8 cellular contexts compared by ENCODE assay signal in the genomic region with DNA sequence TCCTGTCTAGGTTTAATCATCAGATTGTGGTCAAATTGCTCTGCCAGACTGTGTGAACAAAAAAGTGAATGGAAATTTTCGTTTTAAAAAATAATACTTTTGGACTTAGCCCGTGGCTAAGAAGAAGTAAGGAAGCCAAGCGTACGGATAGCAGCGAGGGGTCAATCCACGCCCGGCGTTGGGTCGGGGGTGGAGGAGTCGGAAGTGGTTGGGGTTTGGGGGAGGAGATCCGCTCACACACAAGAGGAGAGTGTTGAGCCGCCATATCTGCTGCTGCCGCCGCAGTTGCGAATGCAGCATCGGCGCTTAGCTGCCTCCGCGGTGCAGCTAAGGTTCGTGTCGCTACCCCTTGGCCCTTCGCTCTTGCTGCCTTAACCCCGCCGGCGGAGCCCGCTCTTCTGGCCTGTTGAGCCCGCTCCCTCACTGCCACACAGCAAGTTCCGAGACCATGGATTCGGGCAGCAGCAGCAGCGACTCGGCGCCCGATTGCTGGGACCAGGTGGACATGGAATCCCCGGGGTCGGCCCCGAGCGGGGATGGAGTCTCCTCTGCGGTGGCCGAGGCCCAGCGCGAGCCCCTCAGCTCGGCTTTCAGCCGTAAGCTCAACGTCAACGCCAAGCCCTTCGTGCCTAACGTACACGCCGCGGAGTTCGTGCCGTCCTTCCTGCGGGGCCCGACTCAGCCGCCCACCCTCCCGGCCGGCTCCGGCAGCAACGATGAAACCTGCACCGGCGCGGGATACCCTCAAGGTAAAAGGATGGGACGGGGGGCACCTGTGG. TPM values are rescaled to one million over a fixed set of nuclear protein-coding genes. Genes with fewer than 3 reads are reported as not detected.
DNase-seq lines count a peak whose midpoint lies in the region; ATAC-seq and TF ChIP-seq lines count a peak whose summit lies in the region.

GSPT2 (plus strand) TSS at position 264 of the 779 bp plus-strand sequence; CDS start at position 449, 185 bp downstream.

- H3K36me3 Mint-ChIP-seq in activated CD8-positive, alpha-beta T cell treated with anti-CD3 and anti-CD28 coated beads, Interleukin-2, amount 10 ng/mL, durations not matched to agents 7 days and 5 days (ENCODE audit: low read depth): peaks cover 35% of the 10 kb centered on the region
- peaks cover 5% of the 10 kb centered on the region for H3K36me3 Mint-ChIP-seq in endothelial cell (ENCODE audit: low read depth, unreplicated experiment)

- peaks cover 6% of the 10 kb centered on the region for H3K9me3 Mint-ChIP-seq in activated CD8-positive, alpha-beta T cell treated with anti-CD3 and anti-CD28 coated beads, Interleukin-2, amount 10 ng/mL, durations not matched to agents 7 days and 5 days (ENCODE audit: insufficient read depth)
- no peaks in the 10 kb centered on the region for H3K9me3 Mint-ChIP-seq in endothelial cell (ENCODE audit: unreplicated experiment)

- no peak for TF ChIP-seq CTCF in endothelial cell (IDR thresholded peaks at IDR 0.05; ENCODE audit: unreplicated experiment)

- H3K27me3 Mint-ChIP-seq in activated CD8-positive, alpha-beta T cell treated with anti-CD3 and anti-CD28 coated beads, Interleukin-2, amount 10 ng/mL, durations not matched to agents 7 days and 5 days (ENCODE audit: low read depth): no peaks in the 10 kb centered on the region
- peaks cover 2% of the 10 kb centered on the region for H3K27me3 Mint-ChIP-seq in endothelial cell (ENCODE audit: unreplicated experiment)

- POLR2A ChIA-PET in activated CD8-positive, alpha-beta T cell treated with anti-CD3 and anti-CD28 coated beads, Interleukin-2, amount 10 ng/mL, durations not matched to agents 7 days and 5 days (lab: Charles Lee): no interaction called here

- peak within 1 kb of the TSS; percentile 90 for H3K27ac Mint-ChIP-seq in activated CD8-positive, alpha-beta T cell treated with anti-CD3 and anti-CD28 coated beads, Interleukin-2, amount 10 ng/mL, durations not matched to agents 7 days and 5 days
- peak within 1 kb of the TSS; percentile 30 for H3K27ac Mint-ChIP-seq in endothelial cell (ENCODE audit: unreplicated experiment)

- peak within 1 kb of the TSS; percentile 87 for H3K4me3 Mint-ChIP-seq in activated CD8-positive, alpha-beta T cell treated with anti-CD3 and anti-CD28 coated beads, Interleukin-2, amount 10 ng/mL, durations not matched to agents 7 days and 5 days
- H3K4me3 Mint-ChIP-seq in endothelial cell (ENCODE audit: unreplicated experiment): peak within 1 kb of the TSS; percentile 95

- H3K4me1 Mint-ChIP-seq in activated CD8-positive, alpha-beta T cell treated with anti-CD3 and anti-CD28 coated beads, Interleukin-2, amount 10 ng/mL, durations not matched to agents 7 days and 5 days (ENCODE audit: low read depth): peaks cover 23% of the 10 kb centered on the region
- H3K4me1 Mint-ChIP-seq in endothelial cell (ENCODE audit: unreplicated experiment): peaks cover 19% of the 10 kb centered on the region

- DNase-seq in NCI-H2196 (lab: John Stamatoyannopoulos, UW; ENCODE audit: unreplicated experiment): peak; percentile 35
- peak; percentile 80 for DNase-seq in activated CD8-positive, alpha-beta T cell treated with anti-CD3 and anti-CD28 coated beads, Interleukin-2, amount 10 ng/mL, durations not matched to agents 7 days and 5 days
- peak; percentile 43 for DNase-seq in endothelial cell (ENCODE audit: low spot score)
- peak; percentile 6 for DNase-seq in middle frontal gyrus (ENCODE audit: extremely low spot score, low spot score)
- peak; percentile 17 to 27 for DNase-seq in stimulated activated CD8-positive, alpha-beta memory T cell treated with anti-CD3 and anti-CD28 coated beads, Interleukin-15, amount 100 ng/mL, for 4 hours (ENCODE audit: low read depth in 2 of 2)
- no peak for DNase-seq in UCSD-AML1 (lab: John Stamatoyannopoulos, UW; ENCODE audit: unreplicated experiment)

- TF ChIP-seq POLR2A in GM18505 (IDR thresholded peaks at IDR 0.05; ENCODE audit: borderline replicate concordance, extremely low read depth, insufficient read depth, insufficient read length): peak; percentile 89

- CTCF ChIA-PET in activated CD8-positive, alpha-beta T cell treated with anti-CD3 and anti-CD28 coated beads, Interleukin-2, amount 10 ng/mL, durations not matched to agents 7 days and 5 days (lab: Charles Lee): no interaction called here

- ATAC-seq in GM18505 (IDR thresholded peaks at IDR 0.05; ENCODE audit: unreplicated experiment) (peak; percentile 95), HG02798 (IDR thresholded peaks at IDR 0.05; ENCODE audit: poor library complexity, unreplicated experiment) (peak; percentile 98)
- peak; percentile 94 for ATAC-seq in activated CD8-positive, alpha-beta T cell treated with anti-CD3 and anti-CD28 coated beads, Interleukin-2, amount 10 ng/mL, durations not matched to agents 7 days and 5 days

RNA-seq across cellular contexts. Expression of gene GSPT2, which starts in this region (rescaled TPM):
- 10 to 100 TPM; 11.9 to 13.3 TPM for total RNA-seq in activated CD8-positive, alpha-beta T cell treated with anti-CD3 and anti-CD28 coated beads, Interleukin-2, amount 10 ng/mL, durations not matched to agents 7 days and 5 days
- total RNA-seq in endothelial cell (ENCODE audit: unreplicated experiment): 16.4 TPM
